Comparison of ENCODE assay signal across 17 cellular contexts in the genomic region with DNA sequence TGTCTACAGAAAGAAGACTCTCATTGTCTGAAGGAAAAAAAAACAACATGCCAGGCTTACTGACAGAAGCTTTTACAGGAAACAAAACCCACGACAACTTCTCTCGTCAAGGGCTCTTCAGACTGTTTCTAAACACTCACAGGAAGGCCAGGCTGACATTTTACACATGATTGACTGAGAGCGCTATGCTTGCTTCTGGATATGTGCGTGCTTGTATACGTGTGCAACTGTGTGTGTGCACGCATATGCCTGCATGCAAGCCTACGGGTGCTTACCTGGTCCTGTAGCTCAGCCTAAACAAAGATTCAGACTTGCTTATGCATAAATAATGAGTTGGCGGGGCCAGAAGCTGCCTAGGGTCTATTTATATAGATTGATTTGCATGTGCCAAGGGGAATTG.
DNase-seq lines count a peak whose midpoint lies in the region; ATAC-seq lines count a peak whose summit lies in the region.
"Had no signal": no experiment of that assay in that cellular context is flagged by ENCODE, and none has a peak within 500 bp of the region (broad histone marks: within the 10 kb centered on the region; RNA-seq: fewer than 3 reads in every experiment).

No MANE protein-coding gene starts in this region.

- no peak overlapping the region for H3K4me3 Mint-ChIP-seq in activated T-helper 2 cell treated with anti-CD3 and anti-CD28 coated beads, Interferon-gamma antibody, Interleukin-2, Interleukin-4, amounts not matched to agents 10 μg/mL and 5 μg/mL and 100 μg/mL, durations not matched to agents 14 hours and 24 hours and 36 hours (ENCODE audit: low read depth)
- H3K4me3 Mint-ChIP-seq: CD8-positive, alpha-beta T cell; T-cell; type B pancreatic cell had no signal

- H3K27ac Mint-ChIP-seq in activated T-helper 2 cell treated with anti-CD3 and anti-CD28 coated beads, Interferon-gamma antibody, Interleukin-2, Interleukin-4, amounts not matched to agents 10 μg/mL and 5 μg/mL and 100 μg/mL, durations not matched to agents 14 hours and 24 hours and 36 hours, result peak overlapping the region; percentile 63
- H3K27ac Mint-ChIP-seq: CD8-positive, alpha-beta T cell; type B pancreatic cell had no signal

- peaks cover 13% of the 10 kb centered on the region for H3K9me3 Mint-ChIP-seq in activated T-helper 2 cell treated with anti-CD3 and anti-CD28 coated beads, Interferon-gamma antibody, Interleukin-2, Interleukin-4, amounts not matched to agents 10 μg/mL and 5 μg/mL and 100 μg/mL, durations not matched to agents 14 hours and 24 hours and 36 hours
- H3K9me3 Mint-ChIP-seq: CD8-positive, alpha-beta T cell; type B pancreatic cell had no signal

- DNase-seq in COLO668 (lab: John Stamatoyannopoulos, UW; ENCODE audit: unreplicated experiment), result peak; percentile 40
- peak; percentile 92 for DNase-seq in NCI-H510A (lab: John Stamatoyannopoulos, UW)
- no peak for DNase-seq in activated T-helper 2 cell treated with anti-CD3 and anti-CD28 coated beads, Interferon-gamma antibody, Interleukin-2, Interleukin-4, amounts not matched to agents 10 μg/mL and 5 μg/mL and 100 μg/mL, durations not matched to agents 14 hours and 24 hours and 36 hours (ENCODE audit: low spot score)
- no peak for DNase-seq in OCI-M2 (lab: John Stamatoyannopoulos, UW; ENCODE audit: unreplicated experiment)
- DNase-seq: activated T-cell treated with anti-CD3 and anti-CD28 coated beads, Interleukin-2, amount 50 U/mL, for 1 hour; CD8-positive, alpha-beta T cell; effector memory CD4-positive, alpha-beta T cell; NCI-H524; OCI-M1; SIG-M5; spleen; stimulated activated CD4-positive, alpha-beta T cell treated with anti-CD3 and anti-CD28 coated beads, Interleukin-4, amount 100 ng/mL, for 4 hours; T-cell had no signal

- peaks cover 19% of the 10 kb centered on the region for H3K36me3 Mint-ChIP-seq in activated T-helper 2 cell treated with anti-CD3 and anti-CD28 coated beads, Interferon-gamma antibody, Interleukin-2, Interleukin-4, amounts not matched to agents 10 μg/mL and 5 μg/mL and 100 μg/mL, durations not matched to agents 14 hours and 24 hours and 36 hours (ENCODE audit: low read depth)
- H3K36me3 Mint-ChIP-seq: CD8-positive, alpha-beta T cell; T-cell; type B pancreatic cell had no signal

- H3K27ac ChIP-seq in KOPT-K1 (ENCODE audit: low read depth, low read length, poor library complexity, severe bottlenecking), result peak overlapping the region; percentile 82
- H3K27ac ChIP-seq: spleen had no signal

- no peaks in the 10 kb centered on the region for H3K27me3 Mint-ChIP-seq in activated T-helper 2 cell treated with anti-CD3 and anti-CD28 coated beads, Interferon-gamma antibody, Interleukin-2, Interleukin-4, amounts not matched to agents 10 μg/mL and 5 μg/mL and 100 μg/mL, durations not matched to agents 14 hours and 24 hours and 36 hours (ENCODE audit: low read depth)

- intact Hi-C loops in activated T-helper 2 cell treated with anti-CD3 and anti-CD28 coated beads, Interferon-gamma antibody, Interleukin-2, Interleukin-4, amounts not matched to agents 10 μg/mL and 5 μg/mL and 100 μg/mL, durations not matched to agents 14 hours and 24 hours and 36 hours (cut with micrococcal nuclease), result no loop called here

- ATAC-seq in HG03045 (IDR thresholded peaks at IDR 0.05; ENCODE audit: unreplicated experiment) (no peak), GM19023 (IDR thresholded peaks at IDR 0.05; ENCODE audit: unreplicated experiment) (no peak)
- ATAC-seq: CD8-positive, alpha-beta T cell; T-cell had no signal

- H3K4me1 Mint-ChIP-seq in activated T-helper 2 cell treated with anti-CD3 and anti-CD28 coated beads, Interferon-gamma antibody, Interleukin-2, Interleukin-4, amounts not matched to agents 10 μg/mL and 5 μg/mL and 100 μg/mL, durations not matched to agents 14 hours and 24 hours and 36 hours (ENCODE audit: low read depth), result peaks cover 60% of the 10 kb centered on the region

- no peaks in the 10 kb centered on the region for H3K9me3 ChIP-seq in KOPT-K1 (ENCODE audit: insufficient read depth, low read length, poor library complexity, severe bottlenecking)

- no peaks in the 10 kb centered on the region for H3K36me3 ChIP-seq in KOPT-K1 (ENCODE audit: insufficient read depth, low read length)
- H3K36me3 ChIP-seq: spleen had no signal

Comparison
In these comparisons a context has a peak if more than half of its experiments do, and no peak if none do; other contexts are left out.
1. DNase-seq: peak in COLO668 (single experiment) and NCI-H510A (single experiment); none in activated T-helper 2 cell treated with anti-CD3 and anti-CD28 coated beads, Interferon-gamma antibody, Interleukin-2, Interleukin-4, amounts not matched to agents 10 μg/mL and 5 μg/mL and 100 μg/mL, durations not matched to agents 14 hours and 24 hours and 36 hours (single experiment) and OCI-M2 (single experiment).